Comparison of ENCODE assay signal across 10 cellular contexts in the genomic region with DNA sequence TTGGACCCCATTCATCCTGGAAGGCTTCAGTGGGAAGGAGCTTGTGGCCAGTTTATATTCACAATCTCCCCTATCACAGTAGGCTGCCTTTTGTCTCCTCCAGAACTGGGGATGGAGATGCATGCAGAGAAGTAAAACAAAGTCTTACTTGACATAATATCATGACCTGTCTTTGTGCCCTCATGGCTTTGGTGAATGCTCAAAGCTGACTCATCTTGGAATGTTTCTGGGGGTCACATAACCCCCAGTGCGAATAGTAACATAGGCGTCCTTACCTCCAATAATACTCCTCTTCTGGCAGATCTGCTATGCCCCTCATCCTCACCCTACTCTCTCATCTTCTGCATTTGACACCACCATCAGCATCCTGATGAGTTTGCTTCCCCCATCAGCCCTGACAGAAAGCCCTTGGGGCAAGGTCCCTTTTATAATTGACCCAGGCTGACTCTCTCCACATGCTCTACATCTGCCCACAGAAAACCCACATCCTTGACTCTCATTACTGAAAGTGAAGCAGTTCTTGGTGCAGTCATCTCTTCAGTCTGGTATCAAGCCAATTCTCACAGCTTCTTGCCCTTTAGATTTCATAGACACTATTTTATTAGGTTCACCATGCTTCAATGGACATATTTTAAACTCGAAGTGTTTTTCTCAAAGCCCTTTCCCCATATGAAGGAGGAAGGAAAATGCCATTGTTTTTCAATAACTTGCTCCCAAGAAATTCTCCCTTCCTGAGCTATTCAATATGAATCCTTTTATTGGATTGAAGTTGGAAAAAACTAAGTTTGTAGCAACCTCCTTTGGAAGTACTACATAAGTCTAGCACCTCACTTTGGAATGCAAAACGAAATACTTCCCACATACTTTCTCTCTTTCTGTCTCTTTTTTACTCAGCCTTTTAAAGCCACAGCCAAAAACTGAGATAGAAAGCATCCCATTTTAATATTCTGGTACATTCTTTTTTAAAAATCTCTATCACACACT. TPM values are rescaled to one million over a fixed set of nuclear protein-coding genes. Genes with fewer than 3 reads are reported as not detected.
DNase-seq lines count a peak whose midpoint lies in the region; ATAC-seq and TF ChIP-seq lines count a peak whose summit lies in the region.
"Had no signal": no experiment of that assay in that cellular context is flagged by ENCODE, and none has a peak within 500 bp of the region (broad histone marks: within the 10 kb centered on the region; RNA-seq: fewer than 3 reads in every experiment).

No MANE protein-coding gene starts in this region.

- no peak for TF ChIP-seq CTCF in astrocyte of the cerebellum (IDR thresholded peaks at IDR 0.05; ENCODE audit: low read depth, low read length, missing control alignments)

- H3K27ac Mint-ChIP-seq in activated CD4-positive, alpha-beta memory T cell treated with anti-CD3 and anti-CD28 coated beads, Interleukin-2, amount 10 ng/mL, durations not matched to agents 7 days and 5 days, result no peak overlapping the region
- H3K27ac Mint-ChIP-seq: CD4-positive, CD25-positive, alpha-beta regulatory T cell had no signal

- CTCF ChIA-PET in activated CD4-positive, alpha-beta memory T cell treated with anti-CD3 and anti-CD28 coated beads, Interleukin-2, amount 10 ng/mL, durations not matched to agents 7 days and 5 days (lab: Charles Lee), result no interaction called here

- POLR2A ChIA-PET in activated CD4-positive, alpha-beta memory T cell treated with anti-CD3 and anti-CD28 coated beads, Interleukin-2, amount 10 ng/mL, durations not matched to agents 7 days and 5 days (lab: Charles Lee), result no interaction called here

- H3K27me3 Mint-ChIP-seq in activated CD4-positive, alpha-beta memory T cell treated with anti-CD3 and anti-CD28 coated beads, Interleukin-2, amount 10 ng/mL, durations not matched to agents 7 days and 5 days, result no peaks in the 10 kb centered on the region
- H3K27me3 Mint-ChIP-seq: CD4-positive, CD25-positive, alpha-beta regulatory T cell had no signal

- ATAC-seq in HG02981 (IDR thresholded peaks at IDR 0.05; ENCODE audit: unreplicated experiment), result peak; percentile 100

- H3K36me3 Mint-ChIP-seq in activated CD4-positive, alpha-beta memory T cell treated with anti-CD3 and anti-CD28 coated beads, Interleukin-2, amount 10 ng/mL, durations not matched to agents 7 days and 5 days (ENCODE audit: low read depth), result no peaks in the 10 kb centered on the region
- H3K36me3 Mint-ChIP-seq: CD4-positive, CD25-positive, alpha-beta regulatory T cell had no signal

- no peaks in the 10 kb centered on the region for H3K9me3 Mint-ChIP-seq in activated CD4-positive, alpha-beta memory T cell treated with anti-CD3 and anti-CD28 coated beads, Interleukin-2, amount 10 ng/mL, durations not matched to agents 7 days and 5 days

- no peak overlapping the region for H3K4me3 ChIP-seq in astrocyte of the cerebellum (ENCODE audit: low read depth, low read length)

- peaks cover 3% of the 10 kb centered on the region for H3K4me1 Mint-ChIP-seq in activated CD4-positive, alpha-beta memory T cell treated with anti-CD3 and anti-CD28 coated beads, Interleukin-2, amount 10 ng/mL, durations not matched to agents 7 days and 5 days

- in situ Hi-C loops in astrocyte of the cerebellum (cut with HindIII; ENCODE audit: low sequenced_read_pairs), result no loop called here

- no peak overlapping the region for H3K4me3 Mint-ChIP-seq in activated CD4-positive, alpha-beta memory T cell treated with anti-CD3 and anti-CD28 coated beads, Interleukin-2, amount 10 ng/mL, durations not matched to agents 7 days and 5 days
- H3K4me3 Mint-ChIP-seq: CD4-positive, CD25-positive, alpha-beta regulatory T cell had no signal

- DNase-seq in AG08395 (ENCODE audit: low spot score) (peak; percentile 46), GM19240 (ENCODE audit: insufficient read length, low spot score) (peak; percentile 53), astrocyte of the cerebellum (ENCODE audit: low read depth) (peak; percentile 55), NCI-H526 treated with DMSO at 0.1 percent for 48 hours (lab: John Stamatoyannopoulos, UW) (no peak), NOMO-1 treated with DMSO at 0.1 percent for 48 hours (lab: John Stamatoyannopoulos, UW; ENCODE audit: unreplicated experiment) (no peak), amygdala (lab: John Stamatoyannopoulos, UW) (no peak)
- no peak for DNase-seq in activated CD4-positive, alpha-beta memory T cell treated with anti-CD3 and anti-CD28 coated beads, Interleukin-2, amount 10 ng/mL, durations not matched to agents 7 days and 5 days
- DNase-seq: activated effector memory CD4-positive, alpha-beta T cell treated with Interleukin-2 at 50 U/mL for 16 hours; CD4-positive, CD25-positive, alpha-beta regulatory T cell had no signal

RNA-seq across cellular contexts. Expression of a gene that starts 36.6 kb away (rescaled TPM):
- not detected for total RNA-seq in activated CD4-positive, alpha-beta memory T cell treated with anti-CD3 and anti-CD28 coated beads, Interleukin-2, amount 10 ng/mL, durations not matched to agents 7 days and 5 days
- total RNA-seq: CD4-positive, CD25-positive, alpha-beta regulatory T cell had no signal

Comparison
In these comparisons a context has a peak if more than half of its experiments do, and no peak if none do; other contexts are left out.
1. DNase-seq: peak in AG08395 (single experiment), GM19240 (single experiment) and astrocyte of the cerebellum (single experiment); none in NCI-H526 treated with DMSO at 0.1 percent for 48 hours (single experiment), NOMO-1 treated with DMSO at 0.1 percent for 48 hours (single experiment), amygdala (0 of 56) and activated CD4-positive, alpha-beta memory T cell treated with anti-CD3 and anti-CD28 coated beads, Interleukin-2, amount 10 ng/mL, durations not matched to agents 7 days and 5 days (single experiment).